Comparison of ENCODE assay signal across 8 cellular contexts in genomic region chr18:49486959-49487710, GRCh38. TPM values are rescaled to one million over a fixed set of nuclear protein-coding genes. Genes with fewer than 3 reads are reported as not detected.
DNase-seq lines count a peak whose midpoint lies in the region; ATAC-seq and TF ChIP-seq lines count a peak whose summit lies in the region.

C18orf32 (minus strand) TSS chr18:49487234; CDS start chr18:49483748, 3,486 bp downstream.

- H3K9me3 ChIP-seq in CD8-positive, alpha-beta T cell (ENCODE audit: low read length): no peaks in the 10 kb centered on the region

- H3K4me1 ChIP-seq in CD8-positive, alpha-beta T cell (ENCODE audit: insufficient read depth, low read length): peaks cover 49% of the 10 kb centered on the region

- H3K27ac Mint-ChIP-seq in CD8-positive, alpha-beta T cell: peak within 1 kb of the TSS; percentile 98

- H3K27me3 ChIP-seq in CD8-positive, alpha-beta T cell (ENCODE audit: insufficient read depth, low read length): no peaks in the 10 kb centered on the region

- peak within 1 kb of the TSS; percentile 76 for H3K4me3 ChIP-seq in CD8-positive, alpha-beta T cell (ENCODE audit: low read depth, low read length)

- peak within 1 kb of the TSS; percentile 97 for H3K4me3 Mint-ChIP-seq in CD8-positive, alpha-beta T cell

- peaks cover 25% of the 10 kb centered on the region for H3K36me3 ChIP-seq in CD8-positive, alpha-beta T cell (ENCODE audit: insufficient read depth, low read length)

- H3K9me3 Mint-ChIP-seq in CD8-positive, alpha-beta T cell: no peaks in the 10 kb centered on the region

- peaks cover 70% of the 10 kb centered on the region for H3K4me1 Mint-ChIP-seq in CD8-positive, alpha-beta T cell (ENCODE audit: low read depth)

- POLR2A ChIA-PET in CD8-positive, alpha-beta T cell (lab: Charles Lee): interaction anchor here (0.8 to 1.8 kb wide), 12 partner anchors 10 to 794 kb away, joined by 3 to 17 read pairs (median 4); partner anchors contain the start of genes ACAA2, DYM and MBD1

- peak; percentile 87 to 97 (median 94) for DNase-seq in CD8-positive, alpha-beta T cell
- DNase-seq in HS-27A (ENCODE audit: low read depth) (peak; percentile 72), NK-92 (lab: John Stamatoyannopoulos, UW; ENCODE audit: unreplicated experiment) (peak; percentile 66), medulla oblongata (ENCODE audit: extremely low spot score) (peak; percentile 96)
- peak; percentile 87 to 91 for DNase-seq in activated CD8-positive, alpha-beta memory T cell treated with anti-CD3 and anti-CD28 coated beads for 1 hour (ENCODE audit: extremely low read depth in 1 of 2, low read depth in 1 of 2)
- DNase-seq in effector CD8-positive, alpha-beta T cell (lab: John Stamatoyannopoulos, UW): peak; percentile 85
- DNase-seq in stimulated activated CD8-positive, alpha-beta memory T cell treated with anti-CD3 and anti-CD28 coated beads, Interleukin-12 subunit alpha, Interleukin-12 subunit beta, amount 100 ng/mL, for 1 hour (ENCODE audit: low read depth): peak; percentile 90

- peak; percentile 85 for ATAC-seq in CD8-positive, alpha-beta T cell
- peak; percentile 91 for ATAC-seq in GM19467 (IDR thresholded peaks at IDR 0.05; ENCODE audit: unreplicated experiment)

- TF ChIP-seq CTCF in CD8-positive, alpha-beta T cell (IDR thresholded peaks at IDR 0.05): no peak

- intact Hi-C loops in CD8-positive, alpha-beta T cell (cut with DNase I, micrococcal nuclease): loop anchor here (1.0 to 10.0 kb wide), 7 partner anchors 27 to 1390 kb away; partner anchors contain the start of genes DYM (in 2 of the 2), ACAA2 (in 1 of the 2), CFAP53 (in 1 of the 2) and MBD1 (in 1 of the 2)

- peaks cover 69% of the 10 kb centered on the region for H3K36me3 Mint-ChIP-seq in CD8-positive, alpha-beta T cell

- H3K27ac ChIP-seq in CD8-positive, alpha-beta T cell (ENCODE audit: low read depth, low read length): peak within 1 kb of the TSS; percentile 84

- H3K27me3 Mint-ChIP-seq in CD8-positive, alpha-beta T cell (ENCODE audit: low read depth): no peaks in the 10 kb centered on the region

- CTCF ChIA-PET in CD8-positive, alpha-beta T cell (lab: Charles Lee): interaction anchor here (1.1 to 1.3 kb wide), 3 partner anchors 23 to 870 kb away, joined by 4 to 5 read pairs (median 4); no protein-coding TSS in a partner anchor

RNA-seq across cellular contexts. Expression of gene C18orf32, which starts in this region (rescaled TPM):
- total RNA-seq in CD8-positive, alpha-beta T cell: 10 to 100 TPM; 40.9 to 44.1 TPM

Comparison
In these comparisons a context has a peak if more than half of its experiments do, and no peak if none do; other contexts are left out.
1. Peak in every context shown above with its lines: DNase-seq, ATAC-seq, H3K4me3 ChIP-seq and H3K27ac ChIP-seq.